Comparison of ENCODE assay signal across 11 cellular contexts in genomic region chr3:37957185-37957936, GRCh38. TPM values are rescaled to one million over a fixed set of nuclear protein-coding genes. Genes with fewer than 3 reads are reported as not detected.
DNase-seq lines count a peak whose midpoint lies in the region; ATAC-seq, FAIRE-seq and TF ChIP-seq lines count a peak whose summit lies in the region.
"Had no signal": no experiment of that assay in that cellular context is flagged by ENCODE, and none has a peak within 500 bp of the region (broad histone marks: within the 10 kb centered on the region; RNA-seq: fewer than 3 reads in every experiment).

No MANE protein-coding gene starts in this region.

- H3K36me3 ChIP-seq in HepG2 (replicated peaks in 1 of 2; ENCODE audit: control insufficient read depth in 1 of 2, insufficient read depth in 2 of 2, low read length in 2 of 2) (peaks cover 15 to 46% of the 10 kb centered on the region in 2 experiments), thoracic aorta (peaks cover 8% of the 10 kb centered on the region)

- peak overlapping the region; percentile 86 for H3K27ac Mint-ChIP-seq in T-helper 1 cell treated with Interleukin-12 subunit alpha and Interleukin-12 subunit beta and Interleukin-4 antibody, amounts not matched to agents 30 μg/mL and 1 μg/mL, for 36 hours
- peak overlapping the region; percentile 88 for H3K27ac Mint-ChIP-seq in activated naive CD8-positive, alpha-beta T cell

- H3K9me3 ChIP-seq in HepG2 (ENCODE audit: low read length) (no peaks in the 10 kb centered on the region), thoracic aorta (no peaks in the 10 kb centered on the region)

- H3K4me3 Mint-ChIP-seq in T-helper 1 cell treated with Interleukin-12 subunit alpha and Interleukin-12 subunit beta and Interleukin-4 antibody, amounts not matched to agents 30 μg/mL and 1 μg/mL, for 36 hours = peak overlapping the region; percentile 60
- peak overlapping the region; percentile 53 for H3K4me3 Mint-ChIP-seq in activated naive CD8-positive, alpha-beta T cell

- peaks cover 12% of the 10 kb centered on the region for H3K4me1 ChIP-seq in HepG2 (ENCODE audit: insufficient read depth, low read length)
- H3K4me1 ChIP-seq in thoracic aorta (ENCODE audit: control insufficient read depth in 1 of 2, low read depth in 2 of 2) = peaks cover 18 to 38% of the 10 kb centered on the region in 2 donors

- H3K4me1 Mint-ChIP-seq in T-helper 1 cell treated with Interleukin-12 subunit alpha and Interleukin-12 subunit beta and Interleukin-4 antibody, amounts not matched to agents 30 μg/mL and 1 μg/mL, for 36 hours (ENCODE audit: low read depth) = peaks cover 18% of the 10 kb centered on the region
- H3K4me1 Mint-ChIP-seq in activated naive CD8-positive, alpha-beta T cell (ENCODE audit: low read depth) = peaks cover 27% of the 10 kb centered on the region

- BruUV-seq in HepG2 (replicated peaks; lab: Mats Ljungman, UMichigan) = no TSS peak

- FAIRE-seq in HepG2 (lab: Jason Lieb, UNC) = no peak

- TF ChIP-seq POLR2A in HepG2 (IDR thresholded peaks at IDR 0.05; ENCODE audit: insufficient read depth in 1 of 2, low read depth in 2 of 2, low read length in 2 of 2) = no peak

- no peaks in the 10 kb centered on the region for H4K20me1 ChIP-seq in HepG2 (ENCODE audit: insufficient read depth, low read length)

- POLR2A ChIA-PET in HepG2 (lab: Yijun Ruan, JAX) = interaction anchor here (1.0 kb wide), 1 partner anchor 48 kb away, joined by 3 read pairs; no protein-coding TSS in a partner anchor

- TF ChIP-seq EP300 in HepG2 (IDR thresholded peaks at IDR 0.05; ENCODE audit: low read depth in 2 of 2, low read length in 2 of 2) (no peak), HepG2 (CRISPR knock-in tag; IDR thresholded peaks at IDR 0.05; ENCODE audit: borderline replicate concordance) (no peak)

- ATAC-seq in HepG2 = no peak
- no peak for ATAC-seq in thoracic aorta (ENCODE audit: insufficient number of reproducible peaks, low FRiP score, low read depth)
- no peak for ATAC-seq in GM18909 (IDR thresholded peaks at IDR 0.05; ENCODE audit: poor library complexity, unreplicated experiment)

- H2AFZ ChIP-seq in HepG2 (ENCODE audit: low read length) = no peak overlapping the region

- in situ Hi-C loops in HepG2 (cut with HindIII; ENCODE audit: extremely low pct_ligation_motif_present, low pct_unique_long_range_greater_than_20kb) = no loop called here

- no peak for TF ChIP-seq RAD21 in HepG2 (CRISPR knock-in tag; IDR thresholded peaks at IDR 0.05)

- no peak overlapping the region for H3K4me2 ChIP-seq in HepG2 (ENCODE audit: low read depth, low read length)

- no peaks in the 10 kb centered on the region for H3K79me2 ChIP-seq in HepG2 (ENCODE audit: insufficient read depth, low read length)

- intact Hi-C loops in HepG2 (cut with micrococcal nuclease; ENCODE audit: unreplicated experiment) = no loop called here

- no peaks in the 10 kb centered on the region for H3K27me3 Mint-ChIP-seq in T-helper 1 cell treated with Interleukin-12 subunit alpha and Interleukin-12 subunit beta and Interleukin-4 antibody, amounts not matched to agents 30 μg/mL and 1 μg/mL, for 36 hours (ENCODE audit: low read depth)
- H3K27me3 Mint-ChIP-seq in activated naive CD8-positive, alpha-beta T cell = no peaks in the 10 kb centered on the region

- H3K9ac ChIP-seq in HepG2 (ENCODE audit: insufficient read depth, low read depth, low read length) = no peak overlapping the region

- no peak overlapping the region for H3K27ac ChIP-seq in HepG2 (ENCODE audit: extremely low read length, insufficient read depth, low read length)
- H3K27ac ChIP-seq in thoracic aorta = peak overlapping the region; percentile 69 to 76

- DNase-seq in T-helper 1 cell = no peak
- DNase-seq in HepG2 (ENCODE audit: low spot score) = no peak
- DNase-seq in thoracic aorta (ENCODE audit: low spot score) = no peak
- DNase-seq in activated effector memory CD4-positive, alpha-beta T cell treated with anti-CD3 and anti-CD28 coated beads, Interleukin-2, amount 50 U/mL, for 16 hours = no peak
- no peak for DNase-seq in HT-29 (ENCODE audit: low spot score)
- DNase-seq: activated CD8-positive, alpha-beta memory T cell treated with anti-CD3 and anti-CD28 coated beads, Interleukin-2, amount 50 U/mL, for 48 hours; GOT3; RPMI8226 had no signal

- H3K36me3 Mint-ChIP-seq in T-helper 1 cell treated with Interleukin-12 subunit alpha and Interleukin-12 subunit beta and Interleukin-4 antibody, amounts not matched to agents 30 μg/mL and 1 μg/mL, for 36 hours (ENCODE audit: low read depth) = no peaks in the 10 kb centered on the region
- H3K36me3 Mint-ChIP-seq in activated naive CD8-positive, alpha-beta T cell = no peaks in the 10 kb centered on the region

- H3K27me3 ChIP-seq in HepG2 (ENCODE audit: control insufficient read depth in 1 of 2, insufficient read depth in 2 of 2, low read length in 2 of 2) (no peaks in the 10 kb centered on the region), thoracic aorta (replicated peaks; ENCODE audit: insufficient read depth) (no peaks in the 10 kb centered on the region)

- 98% methylated on average over 8 of the region's 8 CpGs for WGBS in HepG2 (ENCODE audit: low lambda C conversion rate)

- H3K9me3 Mint-ChIP-seq in T-helper 1 cell treated with Interleukin-12 subunit alpha and Interleukin-12 subunit beta and Interleukin-4 antibody, amounts not matched to agents 30 μg/mL and 1 μg/mL, for 36 hours = peaks cover 3% of the 10 kb centered on the region
- no peaks in the 10 kb centered on the region for H3K9me3 Mint-ChIP-seq in activated naive CD8-positive, alpha-beta T cell (ENCODE audit: low read depth)

- H3K4me3 ChIP-seq in HepG2 (replicated peaks in 1 of 3; ENCODE audit: insufficient read depth in 1 of 3, low read depth in 2 of 3, low read length in 3 of 3) (no peak overlapping the region), thoracic aorta (no peak overlapping the region)

- CTCF ChIA-PET in HepG2 (lab: Yijun Ruan, JAX; ENCODE audit: low intra/inter-chr PET ratio, low total read pairs) = no interaction called here

- TF ChIP-seq CTCF in HepG2 (CRISPR knock-in tag; IDR thresholded peaks at IDR 0.05) (no peak), thoracic aorta (IDR thresholded peaks at IDR 0.05) (no peak)

TF ChIP-seq in HepG2, 621 proteins besides CTCF, POLR2A, EP300 and RAD21:
- 0 out of 2 replicates have a peak, but pooled peaks have one; percentile 11 for TF ChIP-seq ZNF687 (CRISPR knock-in tag; IDR thresholded peaks at IDR 0.05)
- no peak for TF ChIP-seq SMAD9 (CRISPR knock-in tag; IDR thresholded peaks at IDR 0.05)

RNA-seq across cellular contexts. Expression of gene VILL, which starts 33.2 kb away (rescaled TPM):
- total RNA-seq in HepG2 (2016; rRNA removed; fragmentation: Illumina TruSeq; extraction: Trizol) (3.2 and 4.0 TPM in 2 replicates), thoracic aorta (10 to 100 TPM; 11.5 to 13.7 TPM)
- total RNA-seq in HepG2 (2016; cell fraction: cytosol; rRNA removed; fragmentation: Illumina TruSeq; extraction: Trizol; ENCODE audit: low read depth) = 4.3 and 5.3 TPM in 2 replicates
- total RNA-seq in HepG2 (2016; cell fraction: insoluble cytoplasmic fraction; rRNA removed; fragmentation: Illumina TruSeq; extraction: Trizol) = 2.3 and 4.1 TPM in 2 replicates
- 3.3 and 5.4 TPM in 2 replicates for total RNA-seq in HepG2 (2016; cell fraction: membrane; rRNA removed; fragmentation: Illumina TruSeq; extraction: Trizol)
- 2.0 and 2.1 TPM in 2 replicates for total RNA-seq in HepG2 (2016; cell fraction: nucleus; rRNA removed; fragmentation: Illumina TruSeq; extraction: Trizol)
- 5.3 and 7.5 TPM in 2 replicates for polyA plus RNA-seq in HepG2 (2011; rRNA removed)
- polyA plus RNA-seq in HepG2 (2011; cell fraction: cytosol; rRNA removed) = 5.6 and 9.0 TPM in 2 replicates
- polyA plus RNA-seq in HepG2 (2011; cell fraction: nucleus; rRNA removed) = 8.6 and 9.9 TPM in 2 replicates
- polyA plus RNA-seq in HepG2 (2012) = 2.1 and 2.6 TPM in 2 replicates
- polyA plus RNA-seq in HepG2 (2016; cell fraction: cytosol; fragmentation: Illumina TruSeq; extraction: Trizol; ENCODE audit: low read depth) = 4.2 and 6.5 TPM in 2 replicates
- polyA plus RNA-seq in HepG2 (2016; cell fraction: insoluble cytoplasmic fraction; fragmentation: Illumina TruSeq; extraction: Trizol; ENCODE audit: low read depth) = 2.0 and 2.3 TPM in 2 replicates
- 3.5 and 5.1 TPM in 2 replicates for polyA plus RNA-seq in HepG2 (2016; cell fraction: membrane; fragmentation: Illumina TruSeq; extraction: Trizol; ENCODE audit: low read depth)
- polyA plus RNA-seq in HepG2 (2016; cell fraction: nucleus; fragmentation: Illumina TruSeq; extraction: Trizol; ENCODE audit: insufficient read depth, low read depth) = 2.0 and 2.9 TPM in 2 replicates
- polyA minus RNA-seq in HepG2 (2011; rRNA and poly(A)+ RNA removed; ENCODE audit: low replicate concordance) = 1.2 and 3.8 TPM in 2 replicates
- 0.89 TPM in 1 of 2 replicates, not detected in the other for polyA minus RNA-seq in HepG2 (2011; cell fraction: cytosol; rRNA and poly(A)+ RNA removed)
- 6.2 and 7.3 TPM in 2 replicates for polyA minus RNA-seq in HepG2 (2011; cell fraction: nucleus; rRNA and poly(A)+ RNA removed)
- total RNA-seq in HT-29 (2014; rRNA removed; shearing (Covaris generic)) = 2.2 and 2.4 TPM in 2 replicates
